1 cellular context compared by ENCODE assay signal in the genomic region with DNA sequence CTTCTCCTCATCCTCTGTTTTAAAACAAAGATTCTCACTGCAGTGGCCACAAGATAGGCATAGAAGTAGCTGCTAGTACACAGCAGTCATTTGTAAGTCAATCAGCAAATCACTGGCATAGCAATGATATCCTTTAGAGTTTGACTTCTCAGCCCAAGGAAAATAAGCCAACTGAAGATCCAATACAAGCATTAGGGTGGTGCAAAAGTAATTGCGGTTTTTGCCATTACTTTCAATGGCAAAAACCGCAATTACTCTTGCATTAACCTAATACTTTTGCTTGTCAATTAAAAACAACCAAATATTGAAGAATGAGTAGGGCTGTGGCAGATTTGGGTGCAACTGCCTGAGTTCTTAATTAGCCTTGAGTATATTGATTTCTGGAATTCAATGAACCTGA.
TF ChIP-seq lines count a peak whose summit lies in the region.

No MANE protein-coding gene starts in this region.

TF ChIP-seq in HepG2, 621 proteins besides CTCF, POLR2A, EP300 and RAD21:
- TF ChIP-seq, protein P1, sequence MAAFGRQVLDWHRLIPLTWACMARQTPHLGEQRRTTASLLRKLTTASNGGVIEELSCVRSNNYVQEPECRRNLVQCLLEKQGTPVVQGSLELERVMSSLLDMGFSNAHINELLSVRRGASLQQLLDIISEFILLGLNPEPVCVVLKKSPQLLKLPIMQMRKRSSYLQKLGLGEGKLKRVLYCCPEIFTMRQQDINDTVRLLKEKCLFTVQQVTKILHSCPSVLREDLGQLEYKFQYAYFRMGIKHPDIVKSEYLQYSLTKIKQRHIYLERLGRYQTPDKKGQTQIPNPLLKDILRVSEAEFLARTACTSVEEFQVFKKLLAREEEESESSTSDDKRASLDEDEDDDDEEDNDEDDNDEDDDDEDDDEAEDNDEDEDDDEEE (CRISPR knock-in tag; IDR thresholded peaks at IDR 0.05) = no peak
- TF ChIP-seq ZBTB40 (IDR thresholded peaks at IDR 0.05) = peak; percentile 90
- TF ChIP-seq ZBTB40 (CRISPR knock-in tag; IDR thresholded peaks at IDR 0.05) = no peak
